8 cellular contexts compared by ENCODE assay signal in the genomic region with DNA sequence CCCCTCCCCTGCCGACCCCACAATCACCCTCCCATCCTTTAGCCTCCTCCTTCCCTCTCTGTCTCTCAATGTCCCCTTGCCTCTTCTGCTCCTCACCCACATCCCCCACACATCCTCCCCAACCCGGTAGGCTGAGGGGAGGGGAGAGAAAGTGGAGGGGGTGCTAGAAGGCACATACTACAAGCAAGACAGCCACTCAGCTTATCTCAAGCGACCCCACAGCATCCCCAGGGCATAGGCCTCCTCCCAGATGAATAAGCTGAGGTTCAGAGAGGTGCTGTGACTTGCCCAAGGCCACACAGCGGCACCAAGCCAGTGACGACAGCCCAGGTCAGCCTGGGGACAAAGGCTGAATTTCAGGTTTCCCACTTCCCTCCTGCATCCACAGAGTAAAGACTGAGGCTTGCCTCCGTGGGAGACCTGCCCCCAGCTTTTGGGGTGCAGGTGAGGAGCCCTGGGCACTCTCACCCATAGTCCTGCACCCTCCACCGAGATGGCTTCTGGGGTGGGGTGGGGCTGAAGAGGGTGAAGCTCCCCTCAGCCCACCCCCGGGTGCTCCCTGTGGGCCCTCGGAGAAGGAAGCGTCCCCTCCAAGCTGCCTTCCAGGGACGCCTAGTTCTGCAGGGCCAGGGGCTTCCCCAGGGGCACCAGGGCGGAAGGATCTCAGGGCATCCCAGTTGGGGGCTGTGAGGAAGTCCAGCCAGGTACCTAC. TPM values are rescaled to one million over a fixed set of nuclear protein-coding genes. Genes with fewer than 3 reads are reported as not detected.
DNase-seq lines count a peak whose midpoint lies in the region; ATAC-seq and TF ChIP-seq lines count a peak whose summit lies in the region.

No MANE protein-coding gene starts in this region.

- H3K27ac ChIP-seq in uterus: no peak overlapping the region

- H3K9me3 Mint-ChIP-seq in Calu3 (ENCODE audit: low read depth, unreplicated experiment) (no peaks in the 10 kb centered on the region), mesothelial cell of epicardium (no peaks in the 10 kb centered on the region)
- no peaks in the 10 kb centered on the region for H3K9me3 Mint-ChIP-seq in activated naive CD8-positive, alpha-beta T cell (ENCODE audit: low read depth)

- H3K36me3 ChIP-seq in uterus: no peaks in the 10 kb centered on the region

- H3K27me3 Mint-ChIP-seq in Calu3 (ENCODE audit: unreplicated experiment) (no peaks in the 10 kb centered on the region), mesothelial cell of epicardium (ENCODE audit: low read depth) (peaks cover 4% of the 10 kb centered on the region)
- H3K27me3 Mint-ChIP-seq in activated naive CD8-positive, alpha-beta T cell: no peaks in the 10 kb centered on the region

- H3K4me3 ChIP-seq in uterus: no peak overlapping the region

- BruUV-seq in Calu3 (replicated peaks; lab: Mats Ljungman, UMichigan): no TSS peak

- DNase-seq in Calu3: no peak
- no peak for DNase-seq in mesothelial cell of epicardium (ENCODE audit: low spot score in 2 of 2, unreplicated experiment in 2 of 2)
- DNase-seq in NCI-H345 treated with DMSO at 0.1 percent for 48 hours (lab: John Stamatoyannopoulos, UW; ENCODE audit: unreplicated experiment): no peak
- no peak for DNase-seq in uterus

- peak; percentile 5 for ATAC-seq in HG02678 (IDR thresholded peaks at IDR 0.05; ENCODE audit: unreplicated experiment)
- no peak for ATAC-seq in GM21367 (IDR thresholded peaks at IDR 0.05; ENCODE audit: unreplicated experiment)
- ATAC-seq in HG03045 (IDR thresholded peaks at IDR 0.05; ENCODE audit: unreplicated experiment): no peak

- TF ChIP-seq CTCF in Calu3 (IDR thresholded peaks at IDR 0.05; ENCODE audit: unreplicated experiment): no peak
- no peak for TF ChIP-seq CTCF in mesothelial cell of epicardium (IDR thresholded peaks at IDR 0.05; ENCODE audit: unreplicated experiment)
- no peak for TF ChIP-seq CTCF in uterus (IDR thresholded peaks at IDR 0.05)

- no peaks in the 10 kb centered on the region for H3K4me1 ChIP-seq in uterus

- H3K4me1 Mint-ChIP-seq in Calu3 (ENCODE audit: low read depth, unreplicated experiment) (peaks cover 9% of the 10 kb centered on the region), mesothelial cell of epicardium (peaks cover 10% of the 10 kb centered on the region)
- peaks cover 52% of the 10 kb centered on the region for H3K4me1 Mint-ChIP-seq in activated naive CD8-positive, alpha-beta T cell (ENCODE audit: low read depth)

- H3K27ac Mint-ChIP-seq in Calu3 (ENCODE audit: unreplicated experiment): no peak overlapping the region
- peak overlapping the region; percentile 96 for H3K27ac Mint-ChIP-seq in activated naive CD8-positive, alpha-beta T cell
- H3K27ac Mint-ChIP-seq in mesothelial cell of epicardium: no peak overlapping the region

- CTCF ChIA-PET in Calu3 (lab: Charles Lee): interaction anchor here (0.5 to 1.4 kb wide), 7 partner anchors 14 to 269 kb away, joined by 3 to 4 read pairs (median 3); no protein-coding TSS in a partner anchor

- H3K9me3 ChIP-seq in uterus: no peaks in the 10 kb centered on the region

- intact Hi-C loops in Calu3 (cut with micrococcal nuclease; ENCODE audit: unreplicated experiment) (no loop called here), uterus (cut with DNase I; ENCODE audit: low total_unique reads) (no loop called here)

- no peaks in the 10 kb centered on the region for H3K27me3 ChIP-seq in uterus

- peak overlapping the region; percentile 74 for H3K4me3 Mint-ChIP-seq in Calu3 (ENCODE audit: low read depth, unreplicated experiment)
- H3K4me3 Mint-ChIP-seq in activated naive CD8-positive, alpha-beta T cell: peak overlapping the region; percentile 97
- peak overlapping the region; percentile 47 for H3K4me3 Mint-ChIP-seq in mesothelial cell of epicardium

- no peak for TF ChIP-seq POLR2A in uterus (IDR thresholded peaks at IDR 0.05)

- H3K36me3 Mint-ChIP-seq in Calu3 (ENCODE audit: insufficient read depth, unreplicated experiment): peaks cover 11% of the 10 kb centered on the region
- H3K36me3 Mint-ChIP-seq in activated naive CD8-positive, alpha-beta T cell: peaks cover 12% of the 10 kb centered on the region
- no peaks in the 10 kb centered on the region for H3K36me3 Mint-ChIP-seq in mesothelial cell of epicardium

RNA-seq across cellular contexts. Expression of a gene that starts 0.5 kb away (rescaled TPM):
- 21.0 and 24.0 TPM in 2 replicates for total RNA-seq in Calu3 (2022)
- total RNA-seq in mesothelial cell of epicardium: 6.3 to 6.5 TPM (median 6.4 TPM) in 3 replicates
- total RNA-seq in uterus: 1 to 10 TPM; 2.4 to 6.7 (median 4.5) TPM

RNA-seq across cellular contexts. Expression of a gene that starts 31.3 kb away (rescaled TPM):
- total RNA-seq in Calu3 (2022) (not detected in 2 replicates), mesothelial cell of epicardium (0.61 to 0.82 TPM (median 0.69 TPM) in 3 replicates), uterus (1 to 10 TPM in 2 of 4 donors, under 1 TPM in 1, not detected in 1; under 0.01 to 5.8 (median 3.1) TPM)

RNA-seq across cellular contexts. Expression of a gene that starts 38.8 kb away (rescaled TPM):
- total RNA-seq in Calu3 (2022): 0.38 and 0.59 TPM in 2 replicates
- 0.11 TPM in 1 of 3 replicates, not detected in the others for total RNA-seq in mesothelial cell of epicardium
- total RNA-seq in uterus: 10 to 100 TPM in 1 of 4 donors, 1 to 10 TPM in 3; 3.8 to 12.2 (median 5.9) TPM

RNA-seq across cellular contexts. Expression of a gene that starts 55.5 kb away (rescaled TPM):
- 6.2 and 7.5 TPM in 2 replicates for total RNA-seq in Calu3 (2022)
- total RNA-seq in mesothelial cell of epicardium: 51.8 to 58.3 TPM (median 54.1 TPM) in 3 replicates
- total RNA-seq in uterus: 10 to 100 TPM in 1 of 4 donors, 1 to 10 TPM in 2, under 1 TPM in 1; 0.29 to 16.0 (median 3.1) TPM

Comparison
In these comparisons a context has a peak if more than half of its experiments do, and no peak if none do; other contexts are left out.
1. H3K4me3 Mint-ChIP-seq: peak in every context shown above with its lines; median percentile 97 in activated naive CD8-positive, alpha-beta T cell; 74 in Calu3; 47 in mesothelial cell of epicardium.